1 cellular context compared by ENCODE assay signal in the genomic region with DNA sequence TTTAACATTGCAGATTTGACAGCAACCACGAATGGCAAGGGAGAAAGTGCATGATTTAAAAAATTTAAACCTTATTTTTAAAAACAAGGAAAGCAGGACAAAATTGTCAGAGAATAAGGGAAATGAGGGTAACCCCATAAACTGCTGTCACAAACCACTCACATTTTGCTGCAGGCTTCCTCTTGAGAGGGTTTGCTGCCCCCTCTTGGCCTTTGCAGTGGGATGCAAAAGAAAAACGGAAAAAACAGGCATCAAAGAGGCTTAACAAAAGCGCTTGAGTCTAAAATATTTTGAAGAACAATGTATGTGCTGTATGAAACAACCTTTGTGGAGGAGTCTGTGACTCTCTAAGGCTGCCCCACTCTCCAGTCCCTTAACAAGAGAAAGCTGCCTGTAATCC.
TF ChIP-seq lines count a peak whose summit lies in the region.

No MANE protein-coding gene starts in this region.

TF ChIP-seq in K562, 482 proteins besides CTCF, POLR2A, EP300 and RAD21 (continued from another document):
- TF ChIP-seq, protein P1, sequence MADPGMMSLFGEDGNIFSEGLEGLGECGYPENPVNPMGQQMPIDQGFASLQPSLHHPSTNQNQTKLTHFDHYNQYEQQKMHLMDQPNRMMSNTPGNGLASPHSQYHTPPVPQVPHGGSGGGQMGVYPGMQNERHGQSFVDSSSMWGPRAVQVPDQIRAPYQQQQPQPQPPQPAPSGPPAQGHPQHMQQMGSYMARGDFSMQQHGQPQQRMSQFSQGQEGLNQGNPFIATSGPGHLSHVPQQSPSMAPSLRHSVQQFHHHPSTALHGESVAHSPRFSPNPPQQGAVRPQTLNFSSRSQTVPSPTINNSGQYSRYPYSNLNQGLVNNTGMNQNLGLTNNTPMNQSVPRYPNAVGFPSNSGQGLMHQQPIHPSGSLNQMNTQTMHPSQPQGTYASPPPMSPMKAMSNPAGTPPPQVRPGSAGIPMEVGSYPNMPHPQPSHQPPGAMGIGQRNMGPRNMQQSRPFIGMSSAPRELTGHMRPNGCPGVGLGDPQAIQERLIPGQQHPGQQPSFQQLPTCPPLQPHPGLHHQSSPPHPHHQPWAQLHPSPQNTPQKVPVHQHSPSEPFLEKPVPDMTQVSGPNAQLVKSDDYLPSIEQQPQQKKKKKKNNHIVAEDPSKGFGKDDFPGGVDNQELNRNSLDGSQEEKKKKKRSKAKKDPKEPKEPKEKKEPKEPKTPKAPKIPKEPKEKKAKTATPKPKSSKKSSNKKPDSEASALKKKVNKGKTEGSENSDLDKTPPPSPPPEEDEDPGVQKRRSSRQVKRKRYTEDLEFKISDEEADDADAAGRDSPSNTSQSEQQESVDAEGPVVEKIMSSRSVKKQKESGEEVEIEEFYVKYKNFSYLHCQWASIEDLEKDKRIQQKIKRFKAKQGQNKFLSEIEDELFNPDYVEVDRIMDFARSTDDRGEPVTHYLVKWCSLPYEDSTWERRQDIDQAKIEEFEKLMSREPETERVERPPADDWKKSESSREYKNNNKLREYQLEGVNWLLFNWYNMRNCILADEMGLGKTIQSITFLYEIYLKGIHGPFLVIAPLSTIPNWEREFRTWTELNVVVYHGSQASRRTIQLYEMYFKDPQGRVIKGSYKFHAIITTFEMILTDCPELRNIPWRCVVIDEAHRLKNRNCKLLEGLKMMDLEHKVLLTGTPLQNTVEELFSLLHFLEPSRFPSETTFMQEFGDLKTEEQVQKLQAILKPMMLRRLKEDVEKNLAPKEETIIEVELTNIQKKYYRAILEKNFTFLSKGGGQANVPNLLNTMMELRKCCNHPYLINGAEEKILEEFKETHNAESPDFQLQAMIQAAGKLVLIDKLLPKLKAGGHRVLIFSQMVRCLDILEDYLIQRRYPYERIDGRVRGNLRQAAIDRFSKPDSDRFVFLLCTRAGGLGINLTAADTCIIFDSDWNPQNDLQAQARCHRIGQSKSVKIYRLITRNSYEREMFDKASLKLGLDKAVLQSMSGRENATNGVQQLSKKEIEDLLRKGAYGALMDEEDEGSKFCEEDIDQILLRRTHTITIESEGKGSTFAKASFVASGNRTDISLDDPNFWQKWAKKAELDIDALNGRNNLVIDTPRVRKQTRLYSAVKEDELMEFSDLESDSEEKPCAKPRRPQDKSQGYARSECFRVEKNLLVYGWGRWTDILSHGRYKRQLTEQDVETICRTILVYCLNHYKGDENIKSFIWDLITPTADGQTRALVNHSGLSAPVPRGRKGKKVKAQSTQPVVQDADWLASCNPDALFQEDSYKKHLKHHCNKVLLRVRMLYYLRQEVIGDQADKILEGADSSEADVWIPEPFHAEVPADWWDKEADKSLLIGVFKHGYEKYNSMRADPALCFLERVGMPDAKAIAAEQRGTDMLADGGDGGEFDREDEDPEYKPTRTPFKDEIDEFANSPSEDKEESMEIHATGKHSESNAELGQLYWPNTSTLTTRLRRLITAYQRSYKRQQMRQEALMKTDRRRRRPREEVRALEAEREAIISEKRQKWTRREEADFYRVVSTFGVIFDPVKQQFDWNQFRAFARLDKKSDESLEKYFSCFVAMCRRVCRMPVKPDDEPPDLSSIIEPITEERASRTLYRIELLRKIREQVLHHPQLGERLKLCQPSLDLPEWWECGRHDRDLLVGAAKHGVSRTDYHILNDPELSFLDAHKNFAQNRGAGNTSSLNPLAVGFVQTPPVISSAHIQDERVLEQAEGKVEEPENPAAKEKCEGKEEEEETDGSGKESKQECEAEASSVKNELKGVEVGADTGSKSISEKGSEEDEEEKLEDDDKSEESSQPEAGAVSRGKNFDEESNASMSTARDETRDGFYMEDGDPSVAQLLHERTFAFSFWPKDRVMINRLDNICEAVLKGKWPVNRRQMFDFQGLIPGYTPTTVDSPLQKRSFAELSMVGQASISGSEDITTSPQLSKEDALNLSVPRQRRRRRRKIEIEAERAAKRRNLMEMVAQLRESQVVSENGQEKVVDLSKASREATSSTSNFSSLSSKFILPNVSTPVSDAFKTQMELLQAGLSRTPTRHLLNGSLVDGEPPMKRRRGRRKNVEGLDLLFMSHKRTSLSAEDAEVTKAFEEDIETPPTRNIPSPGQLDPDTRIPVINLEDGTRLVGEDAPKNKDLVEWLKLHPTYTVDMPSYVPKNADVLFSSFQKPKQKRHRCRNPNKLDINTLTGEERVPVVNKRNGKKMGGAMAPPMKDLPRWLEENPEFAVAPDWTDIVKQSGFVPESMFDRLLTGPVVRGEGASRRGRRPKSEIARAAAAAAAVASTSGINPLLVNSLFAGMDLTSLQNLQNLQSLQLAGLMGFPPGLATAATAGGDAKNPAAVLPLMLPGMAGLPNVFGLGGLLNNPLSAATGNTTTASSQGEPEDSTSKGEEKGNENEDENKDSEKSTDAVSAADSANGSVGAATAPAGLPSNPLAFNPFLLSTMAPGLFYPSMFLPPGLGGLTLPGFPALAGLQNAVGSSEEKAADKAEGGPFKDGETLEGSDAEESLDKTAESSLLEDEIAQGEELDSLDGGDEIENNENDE (IDR thresholded peaks at IDR 0.05; ENCODE audit: low read depth, low read length): no peak
- no peak for TF ChIP-seq CBX5 (IDR thresholded peaks at IDR 0.05; ENCODE audit: borderline replicate concordance, low read depth)
